In the genomic region with DNA sequence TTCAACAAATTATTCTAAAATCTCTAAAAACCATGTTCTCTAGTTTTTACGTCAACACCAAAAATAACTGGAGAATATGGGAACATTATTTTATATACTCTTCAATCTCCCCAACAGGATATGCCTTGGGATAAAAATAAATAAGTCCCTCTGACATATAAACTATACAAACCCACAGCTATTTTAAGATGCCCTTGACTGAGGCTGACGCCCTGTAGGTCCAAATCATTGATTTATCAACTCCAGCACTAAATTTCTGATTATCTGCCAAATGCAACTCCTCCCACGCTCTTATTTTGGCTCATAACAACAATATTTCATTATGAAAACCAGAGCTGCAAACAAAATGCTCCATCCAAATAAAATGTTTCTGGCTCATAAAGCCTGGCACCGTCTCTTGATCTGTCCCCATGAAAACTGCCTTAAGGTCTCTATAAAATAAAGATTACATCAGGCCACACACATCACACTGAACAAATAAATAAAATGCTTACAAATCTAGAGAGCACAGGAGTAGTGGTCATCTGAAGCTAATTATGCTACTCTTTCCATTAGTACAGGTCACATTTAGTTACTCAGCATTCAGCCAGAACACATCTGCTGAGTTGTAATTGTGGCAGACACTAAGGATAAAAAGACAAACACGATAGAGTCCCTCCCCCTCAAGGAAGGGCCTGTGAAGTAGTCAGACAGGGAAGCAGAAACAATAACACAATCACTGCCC, we compare ENCODE assay signal across 15 cellular contexts. TPM values are rescaled to one million over a fixed set of nuclear protein-coding genes. Genes with fewer than 3 reads are reported as not detected.
A peak's percentile ranks its signal among the peaks of the same experiment; 100 is the strongest.
DNase-seq lines count a peak whose midpoint lies in the region; ATAC-seq, FAIRE-seq and TF ChIP-seq lines count a peak whose summit lies in the region.
"Had no signal": no experiment of that assay in that cellular context is flagged by ENCODE, and none has a peak within 500 bp of the region (broad histone marks: within the 10 kb centered on the region; RNA-seq: fewer than 3 reads in every experiment).

No MANE protein-coding gene starts in this region.

- no peaks in the 10 kb centered on the region for H3K9me3 Mint-ChIP-seq in chondrocyte (ENCODE audit: low read depth)
- no peaks in the 10 kb centered on the region for H3K9me3 Mint-ChIP-seq in stimulated activated memory B cell treated with anti-CD40 and anti-IgM and Interleukin-4, amounts not matched to agents 10 μg/mL and 1 μg/mL and 100 μg/mL, for 72 hours
- H3K9me3 Mint-ChIP-seq: CD14-positive monocyte had no signal

- peak; percentile 75 for DNase-seq in GM23248
- DNase-seq in chondrocyte (ENCODE audit: low spot score) = no peak
- no peak for DNase-seq in left colon
- DNase-seq in head of caudate nucleus = no peak
- DNase-seq in RPMI8226 = no peak
- DNase-seq in HepG2 (ENCODE audit: low spot score) = no peak
- DNase-seq: activated effector memory CD4-positive, alpha-beta T cell treated with Interleukin-2 at 50 U/mL for 16 hours; effector CD4-positive, alpha-beta T cell; ovary; SHP77; stimulated activated CD4-positive, alpha-beta T cell treated with anti-CD3 and anti-CD28 coated beads, Interleukin-4, amount 100 ng/mL, for 4 hours had no signal

- H4K20me1 ChIP-seq in GM23248 (ENCODE audit: insufficient read depth) (no peaks in the 10 kb centered on the region), HepG2 (ENCODE audit: insufficient read depth, low read length) (peaks cover 14% of the 10 kb centered on the region)

- in situ Hi-C loops in GM23248 (cut with MboI) = no loop called here
- in situ Hi-C loops in HepG2 (cut with HindIII; ENCODE audit: extremely low pct_ligation_motif_present, low pct_unique_long_range_greater_than_20kb) = no loop called here

- H3K9me3 ChIP-seq in GM23248 (ENCODE audit: low read depth) (no peaks in the 10 kb centered on the region), HepG2 (ENCODE audit: low read length) (no peaks in the 10 kb centered on the region)
- H3K9me3 ChIP-seq: ovary had no signal

- H3K27ac ChIP-seq in 22Rv1 (peak overlapping the region; percentile 14; the same call in 1 of the 2 replicates), GM23248 (peak overlapping the region; percentile 40), HepG2 (ENCODE audit: extremely low read length, insufficient read depth, low read length) (no peak overlapping the region)

- intact Hi-C loops in left colon (cut with DNase I, micrococcal nuclease) = loop anchor here in 1 of 2 donors (10.0 kb wide), 1 partner anchor 151 kb away; no protein-coding TSS in a partner anchor
- intact Hi-C loops in head of caudate nucleus (cut with DNase I) = no loop called here
- intact Hi-C loops in HepG2 (cut with micrococcal nuclease; ENCODE audit: unreplicated experiment) = no loop called here

- no peak overlapping the region for H3K4me3 ChIP-seq in GM23248
- no peak overlapping the region for H3K4me3 ChIP-seq in HepG2 (replicated peaks in 1 of 3; ENCODE audit: insufficient read depth in 1 of 3, low read depth in 2 of 3, low read length in 3 of 3)
- H3K4me3 ChIP-seq: ovary had no signal

- H3K4me3 Mint-ChIP-seq in chondrocyte (ENCODE audit: unreplicated experiment) = no peak overlapping the region
- no peak overlapping the region for H3K4me3 Mint-ChIP-seq in stimulated activated memory B cell treated with anti-CD40 and anti-IgM and Interleukin-4, amounts not matched to agents 10 μg/mL and 1 μg/mL and 100 μg/mL, for 72 hours
- H3K4me3 Mint-ChIP-seq: CD14-positive monocyte had no signal

- no TSS peak for BruUV-seq in HepG2 (replicated peaks; lab: Mats Ljungman, UMichigan)

- peaks cover 41% of the 10 kb centered on the region for H3K4me1 Mint-ChIP-seq in chondrocyte (ENCODE audit: low read depth)
- H3K4me1 Mint-ChIP-seq in stimulated activated memory B cell treated with anti-CD40 and anti-IgM and Interleukin-4, amounts not matched to agents 10 μg/mL and 1 μg/mL and 100 μg/mL, for 72 hours = peaks cover 19% of the 10 kb centered on the region

- H3K4me2 ChIP-seq in GM23248 (ENCODE audit: unreplicated experiment) = peak overlapping the region; percentile 35
- H3K4me2 ChIP-seq in HepG2 (ENCODE audit: low read depth, low read length) = no peak overlapping the region

- no peaks in the 10 kb centered on the region for H3K36me3 Mint-ChIP-seq in chondrocyte (ENCODE audit: low read depth)
- H3K36me3 Mint-ChIP-seq in stimulated activated memory B cell treated with anti-CD40 and anti-IgM and Interleukin-4, amounts not matched to agents 10 μg/mL and 1 μg/mL and 100 μg/mL, for 72 hours = peaks cover 15% of the 10 kb centered on the region

- TF ChIP-seq EP300 in HepG2 (IDR thresholded peaks at IDR 0.05; ENCODE audit: low read depth in 2 of 2, low read length in 2 of 2) (no peak), HepG2 (CRISPR knock-in tag; IDR thresholded peaks at IDR 0.05; ENCODE audit: borderline replicate concordance) (no peak)

- TF ChIP-seq POLR2A in HepG2 (IDR thresholded peaks at IDR 0.05; ENCODE audit: insufficient read depth in 1 of 2, low read depth in 2 of 2, low read length in 2 of 2) = no peak

- no peaks in the 10 kb centered on the region for H3K9me2 ChIP-seq in GM23248 (ENCODE audit: insufficient read depth)

- H2AFZ ChIP-seq in GM23248 (no peak overlapping the region), HepG2 (ENCODE audit: low read length) (no peak overlapping the region)

- H3K9ac ChIP-seq in GM23248 (peak overlapping the region; percentile 31), HepG2 (ENCODE audit: insufficient read depth, low read depth, low read length) (no peak overlapping the region)

- H3F3A ChIP-seq in GM23248 (ENCODE audit: insufficient read depth) = peaks cover 24% of the 10 kb centered on the region

- no peak for FAIRE-seq in HepG2 (lab: Jason Lieb, UNC)

- H3K79me2 ChIP-seq in GM23248 (ENCODE audit: insufficient read depth) (peaks cover 79% of the 10 kb centered on the region), HepG2 (ENCODE audit: insufficient read depth, low read length) (peaks cover 24% of the 10 kb centered on the region)

- 21 to 26% methylated on average over 5 of the region's 5 CpGs for WGBS in GM23248 (ENCODE audit: low coverage in 1 of 2, low lambda C conversion rate in 2 of 2, missing lambda C conversion rate in 2 of 2), 2 experiments
- WGBS in HepG2 (ENCODE audit: low lambda C conversion rate) = 93% methylated on average over 5 of the region's 5 CpGs

- no peak for TF ChIP-seq RAD21 in HepG2 (CRISPR knock-in tag; IDR thresholded peaks at IDR 0.05)

- no peaks in the 10 kb centered on the region for H3K27me3 Mint-ChIP-seq in chondrocyte (ENCODE audit: low read depth)
- no peaks in the 10 kb centered on the region for H3K27me3 Mint-ChIP-seq in stimulated activated memory B cell treated with anti-CD40 and anti-IgM and Interleukin-4, amounts not matched to agents 10 μg/mL and 1 μg/mL and 100 μg/mL, for 72 hours

- H3K4me1 ChIP-seq in GM23248 (ENCODE audit: insufficient read depth) = peaks cover 37% of the 10 kb centered on the region
- peaks cover 16% of the 10 kb centered on the region for H3K4me1 ChIP-seq in HepG2 (ENCODE audit: insufficient read depth, low read length)

- TF ChIP-seq CTCF in 22Rv1 (IDR thresholded peaks at IDR 0.05) (no peak), chondrocyte (IDR thresholded peaks at IDR 0.05) (no peak), HepG2 (CRISPR knock-in tag; IDR thresholded peaks at IDR 0.05) (no peak)

- peak overlapping the region; percentile 55 for H3K27ac Mint-ChIP-seq in chondrocyte (ENCODE audit: unreplicated experiment)
- H3K27ac Mint-ChIP-seq in stimulated activated memory B cell treated with anti-CD40 and anti-IgM and Interleukin-4, amounts not matched to agents 10 μg/mL and 1 μg/mL and 100 μg/mL, for 72 hours = no peak overlapping the region

- no peaks in the 10 kb centered on the region for H3K27me3 ChIP-seq in GM23248 (replicated peaks; ENCODE audit: insufficient read depth)
- no peaks in the 10 kb centered on the region for H3K27me3 ChIP-seq in HepG2 (ENCODE audit: control insufficient read depth in 1 of 2, insufficient read depth in 2 of 2, low read length in 2 of 2)
- H3K27me3 ChIP-seq: ovary had no signal

- ATAC-seq in left colon (peak; percentile 14), HepG2 (no peak)
- no peak for ATAC-seq in stimulated activated memory B cell treated with anti-CD40 and anti-IgM and Interleukin-4, amounts not matched to agents 10 μg/mL and 1 μg/mL and 100 μg/mL, for 72 hours
- ATAC-seq: activated CD4-positive, CD25-positive, alpha-beta regulatory T cell treated with anti-CD3 and anti-CD28 coated beads, Interleukin-2, amount 50 U/mL, for 24 hours had no signal

- POLR2A ChIA-PET in HepG2 (lab: Yijun Ruan, JAX) = no interaction called here

- H3K36me3 ChIP-seq in GM23248 (ENCODE audit: low read depth) = no peaks in the 10 kb centered on the region
- H3K36me3 ChIP-seq in HepG2 (replicated peaks in 1 of 2; ENCODE audit: control insufficient read depth in 1 of 2, insufficient read depth in 2 of 2, low read length in 2 of 2) = peaks cover 0 to 28% of the 10 kb centered on the region in 2 experiments; a peak in 3 of 5 replicates
- H3K36me3 ChIP-seq: ovary had no signal

- CTCF ChIA-PET in HepG2 (lab: Yijun Ruan, JAX; ENCODE audit: low intra/inter-chr PET ratio, low total read pairs) = no interaction called here

RNA-seq across cellular contexts. Expression of a gene that starts 28.8 kb away (rescaled TPM):
- total RNA-seq in GM23248 (2014; rRNA removed; shearing (Covaris generic)) = 14.8 and 18.8 TPM in 2 replicates
- polyA plus RNA-seq in GM23248 (2016; fragmentation: Nextera tagmentation; extraction: Ambion mirVana) (26.3 and 27.1 TPM in 2 replicates), HepG2 (2011; rRNA removed) (10.6 and 14.2 TPM in 2 replicates)
- total RNA-seq in chondrocyte (32.1 to 36.5 TPM (median 32.5 TPM) in 3 replicates), left colon (10 to 100 TPM; 42.1 TPM), HepG2 (2016; rRNA removed; fragmentation: Illumina TruSeq; extraction: Trizol) (31.0 and 43.6 TPM in 2 replicates)
- 9.3 and 13.6 TPM in 2 replicates for total RNA-seq in HepG2 (2016; cell fraction: cytosol; rRNA removed; fragmentation: Illumina TruSeq; extraction: Trizol; ENCODE audit: low read depth)
- 29.9 and 40.9 TPM in 2 replicates for total RNA-seq in HepG2 (2016; cell fraction: insoluble cytoplasmic fraction; rRNA removed; fragmentation: Illumina TruSeq; extraction: Trizol)
- 23.6 and 25.5 TPM in 2 replicates for total RNA-seq in HepG2 (2016; cell fraction: membrane; rRNA removed; fragmentation: Illumina TruSeq; extraction: Trizol)
- 35.3 and 37.2 TPM in 2 replicates for total RNA-seq in HepG2 (2016; cell fraction: nucleus; rRNA removed; fragmentation: Illumina TruSeq; extraction: Trizol)
- polyA plus RNA-seq in HepG2 (2011; cell fraction: cytosol; rRNA removed) = 3.9 and 5.9 TPM in 2 replicates
- 6.9 and 7.8 TPM in 2 replicates for polyA plus RNA-seq in HepG2 (2011; cell fraction: nucleus; rRNA removed)
- 8.3 and 12.1 TPM in 2 replicates for polyA plus RNA-seq in HepG2 (2012)
- polyA plus RNA-seq in HepG2 (2016; cell fraction: cytosol; fragmentation: Illumina TruSeq; extraction: Trizol; ENCODE audit: low read depth) = 2.5 and 3.3 TPM in 2 replicates
- polyA plus RNA-seq in HepG2 (2016; cell fraction: insoluble cytoplasmic fraction; fragmentation: Illumina TruSeq; extraction: Trizol; ENCODE audit: low read depth) = 18.3 and 18.5 TPM in 2 replicates
- 7.7 and 8.5 TPM in 2 replicates for polyA plus RNA-seq in HepG2 (2016; cell fraction: membrane; fragmentation: Illumina TruSeq; extraction: Trizol; ENCODE audit: low read depth)
- polyA plus RNA-seq in HepG2 (2016; cell fraction: nucleus; fragmentation: Illumina TruSeq; extraction: Trizol; ENCODE audit: insufficient read depth, low read depth) = 15.3 and 21.2 TPM in 2 replicates
- 11.8 and 27.1 TPM in 2 replicates for polyA minus RNA-seq in HepG2 (2011; rRNA and poly(A)+ RNA removed; ENCODE audit: low replicate concordance)
- polyA minus RNA-seq in HepG2 (2011; cell fraction: cytosol; rRNA and poly(A)+ RNA removed) = 18.8 and 27.1 TPM in 2 replicates
- polyA minus RNA-seq in HepG2 (2011; cell fraction: nucleus; rRNA and poly(A)+ RNA removed) = 35.0 and 37.0 TPM in 2 replicates
